ENCODE assay signal across 23 cellular contexts in the genomic region with DNA sequence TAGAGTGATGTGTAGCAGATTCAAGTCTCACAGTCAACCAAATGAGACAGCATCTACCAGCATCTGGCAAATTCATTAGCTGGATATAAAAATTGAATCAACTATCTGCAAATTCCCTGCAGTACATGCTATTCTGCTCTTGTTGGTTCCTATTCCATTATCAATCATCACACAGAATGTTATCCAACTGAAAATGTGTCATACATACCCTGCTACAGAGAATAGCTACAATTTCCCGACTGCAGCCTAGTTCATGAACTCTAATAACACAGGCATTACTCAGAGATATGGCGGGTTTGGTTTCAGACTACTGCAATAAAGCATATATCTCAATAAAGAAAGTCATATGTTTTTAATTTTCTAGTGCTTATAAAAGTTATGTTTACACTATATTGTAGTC.
DNase-seq lines count a peak whose midpoint lies in the region; FAIRE-seq and TF ChIP-seq lines count a peak whose summit lies in the region.
"Had no signal": no experiment of that assay in that cellular context is flagged by ENCODE, and none has a peak within 500 bp of the region (broad histone marks: within the 10 kb centered on the region; RNA-seq: fewer than 3 reads in every experiment).

No MANE protein-coding gene starts in this region.

- no TSS peak for BruUV-seq in endothelial cell of umbilical vein (replicated peaks; lab: Mats Ljungman, UMichigan)

- H3K4me2 ChIP-seq in SK-N-SH = no peak overlapping the region
- peak overlapping the region; percentile 40 for H3K4me2 ChIP-seq in endothelial cell of umbilical vein (ENCODE audit: insufficient read depth, low read length)
- H3K4me2 ChIP-seq: BLaER1 had no signal

- no peaks in the 10 kb centered on the region for H4K20me1 ChIP-seq in SK-N-SH (ENCODE audit: insufficient read depth)
- H4K20me1 ChIP-seq in endothelial cell of umbilical vein (replicated peaks; ENCODE audit: control insufficient read depth, extremely low read depth, insufficient read depth, low read length) = no peaks in the 10 kb centered on the region
- H4K20me1 ChIP-seq: BLaER1 had no signal

- H3K9me3 ChIP-seq in SK-N-SH = no peaks in the 10 kb centered on the region
- no peaks in the 10 kb centered on the region for H3K9me3 ChIP-seq in endothelial cell of umbilical vein (replicated peaks; ENCODE audit: control insufficient read depth, insufficient read depth, low read length)
- H3K9me3 ChIP-seq in breast epithelium = no peaks in the 10 kb centered on the region
- H3K9me3 ChIP-seq in stomach = no peaks in the 10 kb centered on the region
- H3K9me3 ChIP-seq: BLaER1, body of pancreas, lower lobe of right lung, pancreas, sigmoid colon, upper lobe of right lung had no signal

- no peaks in the 10 kb centered on the region for H3K9me1 ChIP-seq in endothelial cell of umbilical vein (replicated peaks; ENCODE audit: control insufficient read depth, extremely low read depth, insufficient read depth, low read length)

- no peaks in the 10 kb centered on the region for H3K4me1 ChIP-seq in SK-N-SH (ENCODE audit: control insufficient read depth in 1 of 2, insufficient read depth in 2 of 2, low read depth in 1 of 2, low read length in 1 of 2)
- H3K4me1 ChIP-seq in endothelial cell of umbilical vein (ENCODE audit: control insufficient read depth, extremely low read depth, insufficient read depth, low read length) = peaks cover 17% of the 10 kb centered on the region
- no peaks in the 10 kb centered on the region for H3K4me1 ChIP-seq in breast epithelium
- H3K4me1 ChIP-seq in stomach = no peaks in the 10 kb centered on the region
- H3K4me1 ChIP-seq: body of pancreas, pancreas, sigmoid colon, upper lobe of right lung had no signal

- FAIRE-seq in endothelial cell of umbilical vein (lab: Jason Lieb, UNC) = peak; percentile 80
- FAIRE-seq: D721Med, pancreas had no signal

- no peaks in the 10 kb centered on the region for H3F3A ChIP-seq in SK-N-SH (replicated peaks; ENCODE audit: insufficient read depth)

- CTCF ChIA-PET in SK-N-SH (lab: Yijun Ruan, JAX) (interaction anchor here (1.6 kb wide), 1 partner anchor 275 kb away, joined by 4 read pairs; no protein-coding TSS in a partner anchor), endothelial cell of umbilical vein (lab: Charles Lee) (interaction anchor here (0.5 to 1.9 kb wide), 6 partner anchors 9 to 275 kb away, joined by 3 to 20 read pairs (median 3); no protein-coding TSS in a partner anchor)

- WGBS in SK-N-SH (ENCODE audit: low lambda C conversion rate) = 49% methylated on average over 2 of the region's 2 CpGs
- 74 to 88% (median 77%) methylated on average over 2 of the region's 2 CpGs for WGBS in stomach, 5 donors

- no peak overlapping the region for H3K4me3 ChIP-seq in SK-N-SH (ENCODE audit: low read depth in 2 of 2, low read length in 1 of 2)
- H3K4me3 ChIP-seq in endothelial cell of umbilical vein (replicated peaks in 1 of 3; ENCODE audit: insufficient read depth in 1 of 3, low read depth in 1 of 3, low read length in 3 of 3) = no peak overlapping the region
- no peak overlapping the region for H3K4me3 ChIP-seq in skeletal muscle cell (ENCODE audit: low read depth, low read length)
- no peak overlapping the region for H3K4me3 ChIP-seq in breast epithelium
- H3K4me3 ChIP-seq in stomach = no peak overlapping the region
- H3K4me3 ChIP-seq: BLaER1, body of pancreas, lower lobe of right lung, pancreas, sigmoid colon, upper lobe of right lung had no signal

- dilution Hi-C loops in endothelial cell of umbilical vein (cut with MboI; ENCODE audit: extremely low pct_ligation_motif_present, low sequenced_read_pairs) = no loop called here

- TF ChIP-seq RAD21 in SK-N-SH (IDR thresholded peaks at IDR 0.05; ENCODE audit: low read length) = no peak

- H3K9ac ChIP-seq in SK-N-SH = no peak overlapping the region
- no peak overlapping the region for H3K9ac ChIP-seq in endothelial cell of umbilical vein (replicated peaks; ENCODE audit: extremely low read depth, insufficient read depth, low read length)
- H3K9ac ChIP-seq: BLaER1 had no signal

- H3K27me3 ChIP-seq in SK-N-SH (ENCODE audit: insufficient read depth) (no peaks in the 10 kb centered on the region), endothelial cell of umbilical vein (ENCODE audit: control insufficient read depth in 2 of 2, insufficient read depth in 2 of 2, low read length in 2 of 2) (no peaks in the 10 kb centered on the region), breast epithelium (no peaks in the 10 kb centered on the region), stomach (no peaks in the 10 kb centered on the region)
- H3K27me3 ChIP-seq: BLaER1, body of pancreas, pancreas, sigmoid colon, upper lobe of right lung had no signal

- H3K79me2 ChIP-seq in SK-N-SH (ENCODE audit: insufficient read depth) (no peaks in the 10 kb centered on the region), endothelial cell of umbilical vein (ENCODE audit: control insufficient read depth, insufficient read depth, low read length) (no peaks in the 10 kb centered on the region)

- POLR2A ChIA-PET in SK-N-SH (lab: Yijun Ruan, JAX) = no interaction called here
- POLR2A ChIA-PET in endothelial cell of umbilical vein (lab: Charles Lee) = no interaction called here

- no peak overlapping the region; a peak in 1 of 4 replicates for H3K27ac ChIP-seq in SK-N-SH (ENCODE audit: low read depth in 2 of 2, low read length in 1 of 2)
- no peak overlapping the region for H3K27ac ChIP-seq in endothelial cell of umbilical vein (ENCODE audit: insufficient read depth, low read depth, low read length)
- no peak overlapping the region for H3K27ac ChIP-seq in breast epithelium
- H3K27ac ChIP-seq in stomach = no peak overlapping the region
- H3K27ac ChIP-seq: BLaER1, body of pancreas, lower lobe of right lung, pancreas, sigmoid colon, upper lobe of right lung had no signal

- TF ChIP-seq EP300 in SK-N-SH (IDR thresholded peaks at IDR 0.05; ENCODE audit: borderline replicate concordance in 1 of 2, low read depth in 1 of 2, low read length in 1 of 2) (no peak), stomach (IDR thresholded peaks at IDR 0.05) (no peak)

- TF ChIP-seq CTCF in SK-N-SH (IDR thresholded peaks at IDR 0.05) (no peak), endothelial cell of umbilical vein (IDR thresholded peaks at IDR 0.05; ENCODE audit: extremely low read depth in 1 of 2, insufficient read depth in 1 of 2, low read depth in 1 of 2, low read length in 2 of 2) (no peak), breast epithelium (IDR thresholded peaks at IDR 0.05) (no peak), stomach (IDR thresholded peaks at IDR 0.05) (no peak)

- peaks cover 0 to 18% of the 10 kb centered on the region in 2 experiments for H3K36me3 ChIP-seq in SK-N-SH (replicated peaks in 1 of 2; ENCODE audit: control insufficient read depth in 1 of 2, insufficient read depth in 2 of 2, low read length in 1 of 2)
- no peaks in the 10 kb centered on the region for H3K36me3 ChIP-seq in endothelial cell of umbilical vein (ENCODE audit: control insufficient read depth in 2 of 2, extremely low read depth in 1 of 2, insufficient read depth in 2 of 2, low read length in 2 of 2)
- H3K36me3 ChIP-seq in breast epithelium = no peaks in the 10 kb centered on the region
- peaks cover 0 to 25% (median 13%) of the 10 kb centered on the region in 4 donors for H3K36me3 ChIP-seq in stomach
- H3K36me3 ChIP-seq: BLaER1, upper lobe of right lung had no signal

- no peak overlapping the region for H2AFZ ChIP-seq in SK-N-SH (ENCODE audit: low read depth)
- H2AFZ ChIP-seq in endothelial cell of umbilical vein (ENCODE audit: low read depth, low read length) = no peak overlapping the region

- peak; percentile 85 for DNase-seq in EL
- DNase-seq in SK-N-SH = no peak
- peak; percentile 72 for DNase-seq in endothelial cell of umbilical vein (ENCODE audit: low read depth, low spot score)
- peak; percentile 45 for DNase-seq in skeletal muscle cell (ENCODE audit: low read depth)
- DNase-seq in breast epithelium (ENCODE audit: low spot score in 2 of 2) = no peak
- DNase-seq in NCI-H1436 (lab: John Stamatoyannopoulos, UW) = no peak
- DNase-seq in stomach = no peak
- DNase-seq: activated CD4-positive, alpha-beta T cell treated with anti-CD3 and anti-CD28 coated beads, Interleukin-2, amount 50 U/mL, for 1 hour; activated naive CD4-positive, alpha-beta T cell treated with Interleukin-2 at 50 U/mL for 16 hours; activated T-cell treated with anti-CD3 and anti-CD28 coated beads for 4 hours; body of pancreas; islet precursor cell; lower lobe of right lung; MM.1S; NCI-H1930; NK-92 treated with Interleukin-12 subunit alpha and Interleukin-12 subunit beta, amount 100 ng/mL, for 24 hours; pancreas; sigmoid colon; stimulated activated CD4-positive, alpha-beta T cell treated with anti-CD3 and anti-CD28 coated beads, Interleukin-2, amount 100 ng/mL, for 24 hours; stimulated activated naive CD8-positive, alpha-beta T cell treated with anti-CD3 and anti-CD28 coated beads, Interleukin-15, amount 100 ng/mL, for 72 hours; upper lobe of right lung had no signal

- intact Hi-C loops in endothelial cell of umbilical vein (cut with micrococcal nuclease) = no loop called here
- intact Hi-C loops in breast epithelium (cut with DNase I; ENCODE audit: low total_unique reads) = loop anchor here (10.0 kb wide), 1 partner anchor 284 kb away; no protein-coding TSS in a partner anchor
- intact Hi-C loops in stomach (cut with DNase I; ENCODE audit: low total_unique reads) = no loop called here

- TF ChIP-seq POLR2A in endothelial cell of umbilical vein (IDR thresholded peaks at IDR 0.05; ENCODE audit: low read depth, low read length) (no peak), breast epithelium (IDR thresholded peaks at IDR 0.05) (no peak), stomach (IDR thresholded peaks at IDR 0.05) (no peak)

- no peaks in the 10 kb centered on the region for H3K9me2 ChIP-seq in SK-N-SH

TF ChIP-seq in SK-N-SH, 30 proteins besides CTCF, POLR2A, EP300 and RAD21 (continues in another document):
- TF ChIP-seq RXRA (IDR thresholded peaks at IDR 0.05; ENCODE audit: borderline replicate concordance, low read depth) = peak; percentile 62; the same call in 1 of the 2 replicates
- TF ChIP-seq FOSL2 (IDR thresholded peaks at IDR 0.05; ENCODE audit: borderline replicate concordance, low read depth) = peak; percentile 31; the same call in 1 of the 2 replicates
- no peak for TF ChIP-seq POLR2AphosphoS5 (IDR thresholded peaks at IDR 0.05; ENCODE audit: low read depth, low read length)
- TF ChIP-seq JUND (IDR thresholded peaks at IDR 0.05) = peak; percentile 25; the same call in 1 of the 2 replicates
- no peak for TF ChIP-seq TEAD4 (IDR thresholded peaks at IDR 0.05; ENCODE audit: borderline replicate concordance, insufficient read depth)

TF ChIP-seq in endothelial cell of umbilical vein, 7 proteins besides CTCF, POLR2A, EP300 and RAD21 (continues in another document):
- no peak for TF ChIP-seq EZH2 (IDR thresholded peaks at IDR 0.05; ENCODE audit: borderline replicate concordance, low read depth, low read length, severe bottlenecking)
- peak; percentile 56 for TF ChIP-seq FOS (IDR thresholded peaks at IDR 0.05; ENCODE audit: borderline replicate concordance, insufficient read depth, low read length)
- no peak for TF ChIP-seq MYC (IDR thresholded peaks at IDR 0.05; ENCODE audit: low read depth, low read length)
- TF ChIP-seq JUN (IDR thresholded peaks at IDR 0.05; ENCODE audit: borderline replicate concordance, insufficient read depth, insufficient read length, low read depth) = peak; percentile 14

Comparison
In these comparisons a context has a peak if more than half of its experiments do, and no peak if none do; other contexts are left out.
1. DNase-seq: peak in EL (single experiment), endothelial cell of umbilical vein (single experiment) and skeletal muscle cell (single experiment); none in SK-N-SH (single experiment), breast epithelium (0 of 2), NCI-H1436 (single experiment) and stomach (single experiment).